13 cellular contexts compared by ENCODE assay signal in the genomic region with DNA sequence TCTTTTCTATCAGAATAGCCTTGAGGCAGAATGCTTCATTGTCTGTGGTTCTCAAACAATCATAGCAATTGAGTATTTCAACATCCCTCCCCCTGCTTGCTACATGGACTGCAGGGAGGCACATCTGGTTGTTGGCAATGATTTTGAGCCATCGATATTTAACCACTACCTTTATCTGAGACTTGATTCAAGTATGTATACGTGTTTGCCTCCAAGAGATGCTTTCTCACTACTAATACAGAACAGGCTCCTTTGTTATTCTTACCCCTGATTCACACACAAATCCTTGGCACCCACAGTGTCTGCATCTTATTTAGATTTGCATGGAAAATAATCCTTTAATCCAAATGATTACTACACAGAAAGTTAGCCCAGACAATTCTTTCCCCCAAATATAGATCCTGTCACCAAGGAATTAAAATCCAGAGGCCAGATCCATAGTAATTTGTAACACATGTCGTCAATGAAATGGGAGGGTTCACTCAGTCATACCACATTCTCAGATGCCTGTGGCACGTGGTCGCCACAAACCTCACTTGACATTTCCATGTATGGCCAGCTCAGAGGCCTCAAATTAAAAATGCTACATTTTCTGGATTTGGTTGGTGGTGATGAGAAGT.
DNase-seq lines count a peak whose midpoint lies in the region; FAIRE-seq and TF ChIP-seq lines count a peak whose summit lies in the region.
"Had no signal": no experiment of that assay in that cellular context is flagged by ENCODE, and none has a peak within 500 bp of the region (broad histone marks: within the 10 kb centered on the region; RNA-seq: fewer than 3 reads in every experiment).

No MANE protein-coding gene starts in this region.

- H3K4me1 ChIP-seq in esophagus muscularis mucosa: peaks cover 6 to 88% (median 81%) of the 10 kb centered on the region in 4 donors
- peaks cover 0 to 8% (median 5%) of the 10 kb centered on the region in 4 donors for H3K4me1 ChIP-seq in stomach

- no peaks in the 10 kb centered on the region for H3K9me3 ChIP-seq in esophagus muscularis mucosa
- no peaks in the 10 kb centered on the region for H3K9me3 ChIP-seq in stomach
- H3K9me3 ChIP-seq: testis had no signal

- TF ChIP-seq CTCF in esophagus muscularis mucosa (IDR thresholded peaks at IDR 0.05) (no peak), stomach (IDR thresholded peaks at IDR 0.05) (no peak)

- H3K36me3 ChIP-seq in esophagus muscularis mucosa (no peaks in the 10 kb centered on the region), stomach (peaks cover 0 to 4% (median 1%) of the 10 kb centered on the region in 4 donors)
- H3K36me3 ChIP-seq: WERI-Rb-1 had no signal

- DNase-seq in GM04503 (ENCODE audit: low read depth) (peak; percentile 84), RCC 7860 (ENCODE audit: low spot score) (peak; percentile 75), esophagus muscularis mucosa (ENCODE audit: extremely low spot score) (no peak), pons (ENCODE audit: low spot score) (peak; percentile 92), retina (no peak), stomach (no peak), LoVo (ENCODE audit: low spot score) (no peak)
- DNase-seq in activated CD8-positive, alpha-beta memory T cell treated with anti-CD3 and anti-CD28 coated beads, Interleukin-2, amount 50 U/mL, for 4 hours: no peak
- DNase-seq: activated gamma-delta T cell, Calu3, testis, WERI-Rb-1 had no signal

- peak; percentile 58 for FAIRE-seq in RCC 7860 (lab: Jason Lieb, UNC)
- FAIRE-seq: GM12892 had no signal

- no peaks in the 10 kb centered on the region for H3K27me3 ChIP-seq in esophagus muscularis mucosa
- no peaks in the 10 kb centered on the region for H3K27me3 ChIP-seq in stomach
- H3K27me3 ChIP-seq: testis had no signal

- WGBS in esophagus muscularis mucosa: 67% methylated on average over 5 of the region's 5 CpGs
- 75 to 83% (median 78%) methylated on average over 5 of the region's 5 CpGs for WGBS in stomach, 5 donors

- TF ChIP-seq POLR2A in esophagus muscularis mucosa (IDR thresholded peaks at IDR 0.05; ENCODE audit: low read depth) (no peak), stomach (IDR thresholded peaks at IDR 0.05) (no peak)

- H3K27ac ChIP-seq in esophagus muscularis mucosa (replicated peaks in 1 of 4): peak overlapping the region; percentile 59 to 65 (median 61)
- peak overlapping the region in 1 of 5 donors; percentile 13 for H3K27ac ChIP-seq in stomach
- H3K27ac ChIP-seq: testis, WERI-Rb-1 had no signal

- TF ChIP-seq EP300 in esophagus muscularis mucosa (IDR thresholded peaks at IDR 0.05) (no peak), stomach (IDR thresholded peaks at IDR 0.05) (no peak)

- intact Hi-C loops in esophagus muscularis mucosa (cut with DNase I): loop anchor here (5.0 to 10.0 kb wide), 2 partner anchors 521 to 541 kb away; no protein-coding TSS in a partner anchor
- intact Hi-C loops in stomach (cut with DNase I; ENCODE audit: low total_unique reads): no loop called here

- H3K4me3 ChIP-seq in esophagus muscularis mucosa (no peak overlapping the region), stomach (no peak overlapping the region)
- H3K4me3 ChIP-seq: testis had no signal

Comparison
In these comparisons a context has a peak if more than half of its experiments do, and no peak if none do; other contexts are left out.
1. DNase-seq: peak in GM04503 (single experiment), RCC 7860 (single experiment) and pons (single experiment); none in esophagus muscularis mucosa (single experiment), activated CD8-positive, alpha-beta memory T cell treated with anti-CD3 and anti-CD28 coated beads, Interleukin-2, amount 50 U/mL, for 4 hours (single experiment), retina (single experiment), stomach (single experiment) and LoVo (single experiment).